2 cellular contexts compared by ENCODE assay signal in genomic region chr17:48842746-48843145, GRCh38.
TF ChIP-seq lines count a peak whose summit lies in the region.

No MANE protein-coding gene starts in this region.

TF ChIP-seq in liver, 16 proteins besides CTCF, POLR2A, EP300 and RAD21:
- TF ChIP-seq TAF1 (conservative IDR thresholded peaks at IDR 0.05) (no peak), NR2F2 (IDR thresholded peaks at IDR 0.05) (no peak), JUND (IDR thresholded peaks at IDR 0.05) (no peak), YY1 (IDR thresholded peaks at IDR 0.05) (no peak), ATF3 (IDR thresholded peaks at IDR 0.05) (no peak), RXRA (IDR thresholded peaks at IDR 0.05) (no peak), FOXA2 (IDR thresholded peaks at IDR 0.05) (no peak), REST (IDR thresholded peaks at IDR 0.05) (no peak)

TF ChIP-seq in HepG2, 621 proteins besides CTCF, POLR2A, EP300 and RAD21:
- TF ChIP-seq PLSCR1 (CRISPR knock-in tag; IDR thresholded peaks at IDR 0.05; ENCODE audit: borderline replicate concordance) = no peak
- no peak for TF ChIP-seq RNF2 (conservative IDR thresholded peaks at IDR 0.05; ENCODE audit: low read depth)
- TF ChIP-seq CREBL2 (CRISPR knock-in tag; IDR thresholded peaks at IDR 0.05; ENCODE audit: borderline replicate concordance) = no peak
- TF ChIP-seq SMARCC2 (IDR thresholded peaks at IDR 0.05) = no peak
TF ChIP-seq in HepG2: peak in this region for 0.
